Comparison of ENCODE assay signal across 8 cellular contexts in the genomic region with DNA sequence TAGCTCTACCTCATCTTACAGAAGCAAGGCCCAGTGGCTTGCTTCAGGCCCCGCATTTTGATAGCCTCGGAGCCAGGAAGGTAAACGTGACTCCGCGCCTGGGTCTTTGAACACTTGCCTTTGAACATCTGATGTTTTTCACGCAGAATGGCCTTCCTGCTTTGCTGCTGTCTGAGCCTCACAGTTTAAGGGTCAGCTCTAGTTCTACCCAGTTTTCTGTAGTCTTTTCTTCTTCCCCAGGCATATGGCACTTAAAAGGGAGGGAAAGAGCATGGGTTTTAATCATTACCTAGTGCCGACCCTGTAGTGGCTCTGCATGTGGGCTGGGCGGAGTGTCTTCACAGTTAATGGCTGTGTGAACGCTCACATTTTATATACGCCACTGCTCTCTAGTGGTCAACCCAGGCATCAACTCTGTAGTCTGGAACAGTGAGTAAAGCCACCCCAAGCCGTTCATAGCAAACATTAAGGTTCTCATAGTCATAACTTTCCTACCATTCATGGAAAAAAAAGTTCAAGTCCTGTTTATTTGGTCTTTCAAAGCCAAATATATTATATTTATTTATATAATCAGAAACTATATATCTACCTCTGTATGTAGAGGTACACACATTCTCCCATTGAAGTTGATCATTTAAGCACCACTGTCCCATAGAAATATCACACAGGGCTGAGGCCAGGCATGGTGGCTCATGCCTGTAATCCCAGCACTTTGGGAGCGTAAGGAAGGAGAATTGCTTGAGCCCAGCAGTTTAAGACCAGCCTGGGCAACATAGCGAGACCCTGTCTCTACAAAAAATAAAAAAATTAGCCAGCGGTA.
A peak's percentile ranks its signal among the peaks of the same experiment; 100 is the strongest.
DNase-seq lines count a peak whose midpoint lies in the region; ATAC-seq lines count a peak whose summit lies in the region.

No MANE protein-coding gene starts in this region.

- peak; percentile 81 for DNase-seq in ACHN
- DNase-seq in NCI-H2029 treated with DMSO at 0.1 percent for 48 hours (lab: John Stamatoyannopoulos, UW), result peak; percentile 26
- DNase-seq in T-helper 22 cell (ENCODE audit: low read depth), result peak; percentile 39
- peak; percentile 87 for DNase-seq in astrocyte of the hippocampus (ENCODE audit: low read depth, low spot score)
- DNase-seq in iPS DF 19.7 (ENCODE audit: low read depth, low spot score), result peak; percentile 61
- peak; percentile 28 to 68 for DNase-seq in stimulated activated CD4-positive, alpha-beta T cell treated with anti-CD3 and anti-CD28 coated beads, Interleukin-12 subunit alpha, Interleukin-12 subunit beta, amount 100 ng/mL, for 24 hours (ENCODE audit: low read depth in 2 of 2)

- ATAC-seq in GM18517 (IDR thresholded peaks at IDR 0.05; ENCODE audit: unreplicated experiment), result peak; percentile 87
- ATAC-seq in HG03039 (IDR thresholded peaks at IDR 0.05; ENCODE audit: unreplicated experiment), result peak; percentile 96

- in situ Hi-C loops in ACHN (cut with HindIII; ENCODE audit: low pct_ligation_motif_present, low pct_unique_long_range_greater_than_20kb, low sequenced_read_pairs), result loop anchor here (25.0 kb wide), 1 partner anchor 254 kb away; a partner anchor contains a TSS

Comparison
In these comparisons a context has a peak if more than half of its experiments do, and no peak if none do; other contexts are left out.
1. Peak in every context shown above with its lines: DNase-seq and ATAC-seq.
2. DNase-seq: peak in every context shown above with its lines; median percentile 87 in astrocyte of the hippocampus; 81 in ACHN; 61 in iPS DF 19.7; 48 in stimulated activated CD4-positive, alpha-beta T cell treated with anti-CD3 and anti-CD28 coated beads, Interleukin-12 subunit alpha, Interleukin-12 subunit beta, amount 100 ng/mL, for 24 hours; 39 in T-helper 22 cell; 26 in NCI-H2029 treated with DMSO at 0.1 percent for 48 hours.